In the genomic region with DNA sequence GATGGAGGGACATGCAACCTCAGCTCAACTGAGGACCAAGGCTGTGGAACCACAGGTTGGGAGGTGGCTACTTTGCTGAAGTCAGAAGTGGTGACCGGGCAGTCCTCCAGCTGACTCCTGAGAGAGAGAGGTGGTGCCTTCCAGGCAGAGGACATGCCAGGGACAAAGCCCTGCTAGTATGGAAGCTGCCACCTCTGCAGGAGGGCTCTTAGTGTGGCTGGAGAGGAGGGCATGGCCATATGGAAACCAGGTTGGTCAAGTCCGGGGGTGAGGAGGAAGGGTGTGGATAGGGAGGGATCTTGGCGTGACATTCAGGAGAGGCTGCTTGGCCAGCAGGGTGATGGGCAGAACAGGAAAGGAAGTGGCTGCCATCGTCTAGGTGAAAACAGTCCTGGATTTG, we compare ENCODE assay signal across 17 cellular contexts. TPM values are rescaled to one million over a fixed set of nuclear protein-coding genes. Genes with fewer than 3 reads are reported as not detected.
DNase-seq lines count a peak whose midpoint lies in the region; ATAC-seq, FAIRE-seq and TF ChIP-seq lines count a peak whose summit lies in the region.
"Had no signal": no experiment of that assay in that cellular context is flagged by ENCODE, and none has a peak within 500 bp of the region (broad histone marks: within the 10 kb centered on the region; RNA-seq: fewer than 3 reads in every experiment).

No MANE protein-coding gene starts in this region.

- TF ChIP-seq RAD21 in K562 (CRISPR knock-in tag; conservative IDR thresholded peaks at IDR 0.05 in 1 of 2, IDR thresholded peaks at IDR 0.05 in 1 of 2), result no peak

- H3K9me2 ChIP-seq in GM23248 (ENCODE audit: insufficient read depth), result no peaks in the 10 kb centered on the region

- no TSS peak for BruUV-seq in K562 (replicated peaks; lab: Mats Ljungman, UMichigan)

- H3K9me1 ChIP-seq in K562 (ENCODE audit: control insufficient read depth, insufficient read depth, low read length), result no peaks in the 10 kb centered on the region

- H3K4me3 Mint-ChIP-seq in stimulated activated memory B cell treated with anti-CD40 and anti-IgM and Interleukin-4, amounts not matched to agents 10 μg/mL and 1 μg/mL and 100 μg/mL, for 72 hours, result no peak overlapping the region
- H3K4me3 Mint-ChIP-seq: activated naive CD8-positive, alpha-beta T cell treated with anti-CD3 and anti-CD28 coated beads, Interleukin-2, amount 50 U/mL, for 24 hours; mesothelial cell of epicardium; natural killer cell; stimulated activated naive CD8-positive, alpha-beta T cell treated with anti-CD3 and anti-CD28 coated beads, Interleukin-15, Interleukin-2, amounts not matched to agents 100 ng/mL and 50 ng/mL, for 24 hours had no signal

- CTCF ChIA-PET in K562 (lab: Yijun Ruan, JAX; ENCODE audit: low intra/inter-chr PET ratio), result interaction anchor here (0.6 to 2.2 kb wide), 7 partner anchors 144 to 1194 kb away, joined by 3 to 31 read pairs (median 5); no protein-coding TSS in a partner anchor

- H3K27me3 Mint-ChIP-seq in stimulated activated memory B cell treated with anti-CD40 and anti-IgM and Interleukin-4, amounts not matched to agents 10 μg/mL and 1 μg/mL and 100 μg/mL, for 72 hours, result no peaks in the 10 kb centered on the region
- H3K27me3 Mint-ChIP-seq: activated naive CD8-positive, alpha-beta T cell treated with anti-CD3 and anti-CD28 coated beads, Interleukin-2, amount 50 U/mL, for 24 hours; stimulated activated naive CD8-positive, alpha-beta T cell treated with anti-CD3 and anti-CD28 coated beads, Interleukin-15, Interleukin-2, amounts not matched to agents 100 ng/mL and 50 ng/mL, for 24 hours had no signal

- H2AFZ ChIP-seq in K562 (ENCODE audit: low read depth, low read length) (no peak overlapping the region), GM23248 (no peak overlapping the region)

- TF ChIP-seq POLR2A in H54 (IDR thresholded peaks at IDR 0.05; ENCODE audit: low read depth, low read length) (no peak), K562 (conservative IDR thresholded peaks at IDR 0.05) (no peak)

- H3K27me3 ChIP-seq in K562 (ENCODE audit: control insufficient read depth in 2 of 2, insufficient read depth in 2 of 2, low read length in 2 of 2) (no peaks in the 10 kb centered on the region), GM23248 (replicated peaks; ENCODE audit: insufficient read depth) (no peaks in the 10 kb centered on the region)
- H3K27me3 ChIP-seq: brain microvascular endothelial cell, gastrocnemius medialis had no signal

- H3K27ac ChIP-seq in K562 (ENCODE audit: extremely low read depth, low read depth, low read length), result no peak overlapping the region
- H3K27ac ChIP-seq in GM23248, result no peak overlapping the region
- H3K27ac ChIP-seq: brain microvascular endothelial cell had no signal

- H4K20me1 ChIP-seq in K562 (replicated peaks; ENCODE audit: control insufficient read depth, insufficient read depth, low read length) (peaks cover 2% of the 10 kb centered on the region; the same call in 1 of the 2 replicates), GM23248 (ENCODE audit: insufficient read depth) (no peaks in the 10 kb centered on the region)

- no peak for TF ChIP-seq EP300 in K562 (IDR thresholded peaks at IDR 0.05; ENCODE audit: low read length)

- POLR2A ChIA-PET in K562 (lab: Yijun Ruan, JAX), result interaction anchor here (0.5 to 1.4 kb wide), 7 partner anchors 9 to 693 kb away, joined by 3 to 4 read pairs (median 3); no protein-coding TSS in a partner anchor

- H3K9me3 ChIP-seq in K562 (replicated peaks; ENCODE audit: control insufficient read depth, insufficient read depth, low read depth, low read length) (no peaks in the 10 kb centered on the region), GM23248 (ENCODE audit: low read depth) (no peaks in the 10 kb centered on the region)
- H3K9me3 ChIP-seq: gastrocnemius medialis had no signal

- no peak for TF ChIP-seq CTCF in K562 (IDR thresholded peaks at IDR 0.05 in 2 of 3, conservative IDR thresholded peaks at IDR 0.05 in 1 of 3; ENCODE audit: insufficient read depth in 2 of 3, low read depth in 1 of 3, low read length in 3 of 3)

- FAIRE-seq in H54 (lab: Jason Lieb, UNC) (no peak), K562 (lab: Jason Lieb, UNC) (no peak)

- no peaks in the 10 kb centered on the region for H3F3A ChIP-seq in GM23248 (ENCODE audit: insufficient read depth)

- H3K36me3 Mint-ChIP-seq in stimulated activated memory B cell treated with anti-CD40 and anti-IgM and Interleukin-4, amounts not matched to agents 10 μg/mL and 1 μg/mL and 100 μg/mL, for 72 hours, result peaks cover 9% of the 10 kb centered on the region
- H3K36me3 Mint-ChIP-seq: natural killer cell had no signal

- in situ Hi-C loops in K562 (cut with MboI) (loop anchor here (10.0 kb wide), 1 partner anchor 372 kb away; no protein-coding TSS in a partner anchor), GM23248 (cut with MboI) (loop anchor here (10.0 kb wide), 1 partner anchor 132 kb away; a partner anchor contains a TSS)

- H3K4me2 ChIP-seq in K562 (ENCODE audit: insufficient read depth, low read length) (no peak overlapping the region), GM23248 (ENCODE audit: unreplicated experiment) (no peak overlapping the region)

- H3K9ac ChIP-seq in K562 (ENCODE audit: insufficient read depth in 1 of 2, low read depth in 2 of 2, low read length in 2 of 2) (no peak overlapping the region), GM23248 (no peak overlapping the region)

- H3K79me2 ChIP-seq in K562 (ENCODE audit: control insufficient read depth, insufficient read depth, low read length) (no peaks in the 10 kb centered on the region), GM23248 (ENCODE audit: insufficient read depth) (no peaks in the 10 kb centered on the region)

- no peak for ATAC-seq in K562
- ATAC-seq in left lobe of liver, result peak; percentile 19
- ATAC-seq in stimulated activated memory B cell treated with anti-CD40 and anti-IgM and Interleukin-4, amounts not matched to agents 10 μg/mL and 1 μg/mL and 100 μg/mL, for 72 hours, result no peak
- ATAC-seq: activated naive CD8-positive, alpha-beta T cell treated with anti-CD3 and anti-CD28 coated beads, Interleukin-2, amount 50 U/mL, for 24 hours had no signal

- H3K4me3 ChIP-seq in K562, result no peak overlapping the region
- H3K4me3 ChIP-seq in GM23248, result no peak overlapping the region
- H3K4me3 ChIP-seq: gastrocnemius medialis had no signal

- intact Hi-C loops in K562 (cut with micrococcal nuclease), result loop anchor here (2.0 to 5.0 kb wide), 3 partner anchors 135 to 370 kb away; a partner anchor contains a TSS

- 10% methylated on average over 4 of the region's 4 CpGs for WGBS in K562 (ENCODE audit: insufficient coverage, low coverage, missing lambda C conversion rate)
- 16 to 33% methylated on average over 3 to 4 of the region's 4 CpGs for WGBS in GM23248 (ENCODE audit: low coverage in 1 of 2, low lambda C conversion rate in 2 of 2, missing lambda C conversion rate in 2 of 2), 2 experiments

- peak overlapping the region; percentile 62 for H3K27ac Mint-ChIP-seq in stimulated activated memory B cell treated with anti-CD40 and anti-IgM and Interleukin-4, amounts not matched to agents 10 μg/mL and 1 μg/mL and 100 μg/mL, for 72 hours
- H3K27ac Mint-ChIP-seq: activated naive CD8-positive, alpha-beta T cell treated with anti-CD3 and anti-CD28 coated beads, Interleukin-2, amount 50 U/mL, for 24 hours; mesothelial cell of epicardium; natural killer cell; stimulated activated naive CD8-positive, alpha-beta T cell treated with anti-CD3 and anti-CD28 coated beads, Interleukin-15, Interleukin-2, amounts not matched to agents 100 ng/mL and 50 ng/mL, for 24 hours had no signal

- no peaks in the 10 kb centered on the region for H3K9me3 Mint-ChIP-seq in stimulated activated memory B cell treated with anti-CD40 and anti-IgM and Interleukin-4, amounts not matched to agents 10 μg/mL and 1 μg/mL and 100 μg/mL, for 72 hours
- H3K9me3 Mint-ChIP-seq: activated naive CD8-positive, alpha-beta T cell treated with anti-CD3 and anti-CD28 coated beads, Interleukin-2, amount 50 U/mL, for 24 hours; mesothelial cell of epicardium; natural killer cell; stimulated activated naive CD8-positive, alpha-beta T cell treated with anti-CD3 and anti-CD28 coated beads, Interleukin-15, Interleukin-2, amounts not matched to agents 100 ng/mL and 50 ng/mL, for 24 hours had no signal

- H3K36me3 ChIP-seq in K562 (ENCODE audit: control insufficient read depth, insufficient read depth, low read length), result no peaks in the 10 kb centered on the region
- H3K36me3 ChIP-seq in GM23248 (ENCODE audit: low read depth), result no peaks in the 10 kb centered on the region
- H3K36me3 ChIP-seq: gastrocnemius medialis had no signal

- H3K4me1 ChIP-seq in K562 (replicated peaks in 1 of 2; ENCODE audit: control insufficient read depth in 2 of 2, insufficient read depth in 2 of 2, low read length in 2 of 2) (peaks cover 5 to 17% of the 10 kb centered on the region in 2 experiments), GM23248 (ENCODE audit: insufficient read depth) (peaks cover 4% of the 10 kb centered on the region; the same call in 1 of the 2 replicates)

- peak; percentile 26 for DNase-seq in H54 (ENCODE audit: insufficient read length, low spot score)
- no peak for DNase-seq in K562 (ENCODE audit: extremely low read depth in 1 of 4, low spot score in 3 of 4)
- peak; percentile 76 for DNase-seq in left lobe of liver (ENCODE audit: low spot score)
- no peak for DNase-seq in EL
- no peak for DNase-seq in GM23248
- DNase-seq in SKM-1 (lab: John Stamatoyannopoulos, UW; ENCODE audit: unreplicated experiment), result no peak
- no peak for DNase-seq in NCI-H82 (lab: John Stamatoyannopoulos, UW)
- DNase-seq: DMS79, natural killer cell, NCI-H2107 had no signal

- peaks cover 58% of the 10 kb centered on the region for H3K4me1 Mint-ChIP-seq in stimulated activated memory B cell treated with anti-CD40 and anti-IgM and Interleukin-4, amounts not matched to agents 10 μg/mL and 1 μg/mL and 100 μg/mL, for 72 hours

RNA-seq across cellular contexts. Expression of a gene that starts 5.7 kb away (rescaled TPM):
- total RNA-seq in K562 (2011; cell fraction: chromatin; rRNA removed; ENCODE audit: low replicate concordance), result 0.25 and 0.76 TPM in 2 replicates
- 0.79 and 1.0 TPM in 2 replicates for total RNA-seq in K562 (2011; cell fraction: nucleolus; rRNA removed)
- total RNA-seq in K562 (2011; cell fraction: nucleoplasm; rRNA removed), result 0.29 and 1.3 TPM in 2 replicates
- total RNA-seq in K562 (2014; rRNA removed) (0.94 and 1.2 TPM in 2 replicates), K562 (2014; rRNA removed; fragmentation: Illumina TruSeq; extraction: Trizol) (not detected in 2 replicates), K562 (2015; rRNA removed; fragmentation: Illumina TruSeq; extraction: Trizol) (0.22 and 0.34 TPM in 2 replicates), K562 (2021) (0.33 and 2.2 TPM in 2 replicates), left lobe of liver (5.5 TPM)
- polyA plus RNA-seq in K562 (2011; rRNA removed) (0.15 and 0.37 TPM in 2 replicates), K562 (2014; fragmentation: Illumina TruSeq; extraction: Trizol) (0.13 and 0.26 TPM in 2 replicates), K562 (2014; fragmentation: Nextera tagmentation; extraction: Ambion mirVana) (not detected), K562 (2014; rRNA removed) (0.74 and 0.76 TPM in 2 replicates), GM23248 (2016; fragmentation: Nextera tagmentation; extraction: Ambion mirVana) (2.8 and 3.4 TPM in 2 replicates)
- polyA plus RNA-seq in K562 (2011; cell fraction: cytosol; rRNA removed), result 0.43 and 0.48 TPM in 2 replicates
- 1.4 and 2.2 TPM in 2 replicates for polyA plus RNA-seq in K562 (2011; cell fraction: nucleus; rRNA removed)
- polyA plus RNA-seq in K562 (2012), result 0.56 and 1.4 TPM in 2 replicates
- polyA minus RNA-seq in K562 (2011; rRNA and poly(A)+ RNA removed), result not detected in 2 replicates
- polyA minus RNA-seq in K562 (2011; cell fraction: cytosol; rRNA and poly(A)+ RNA removed), result not detected in 2 replicates
- 0.54 and 0.56 TPM in 2 replicates for polyA minus RNA-seq in K562 (2011; cell fraction: nucleus; rRNA and poly(A)+ RNA removed)
- total RNA-seq in GM23248 (2014; rRNA removed; shearing (Covaris generic)), result 2.1 and 6.6 TPM in 2 replicates

RNA-seq across cellular contexts. Expression of a gene that starts 5.8 kb away (rescaled TPM):
- total RNA-seq in K562 (2011; cell fraction: chromatin; rRNA removed; ENCODE audit: low replicate concordance), result 9.2 and 22.5 TPM in 2 replicates
- 20.0 and 29.5 TPM in 2 replicates for total RNA-seq in K562 (2011; cell fraction: nucleolus; rRNA removed)
- total RNA-seq in K562 (2011; cell fraction: nucleoplasm; rRNA removed), result 11.5 and 14.6 TPM in 2 replicates
- total RNA-seq in K562 (2014; rRNA removed) (26.4 and 26.9 TPM in 2 replicates), K562 (2014; rRNA removed; fragmentation: Illumina TruSeq; extraction: Trizol) (5.2 and 6.9 TPM in 2 replicates), K562 (2015; rRNA removed; fragmentation: Illumina TruSeq; extraction: Trizol) (10.0 and 10.4 TPM in 2 replicates), K562 (2021) (21.2 and 21.4 TPM in 2 replicates), left lobe of liver (10.6 TPM)
- polyA plus RNA-seq in K562 (2011; rRNA removed) (8.3 and 10.0 TPM in 2 replicates), K562 (2014; fragmentation: Illumina TruSeq; extraction: Trizol) (4.4 and 11.6 TPM in 2 replicates), K562 (2014; fragmentation: Nextera tagmentation; extraction: Ambion mirVana) (1 to 10 TPM; 1.1 to 1.6 TPM), K562 (2014; rRNA removed) (25.2 and 27.2 TPM in 2 replicates), GM23248 (2016; fragmentation: Nextera tagmentation; extraction: Ambion mirVana) (6.7 and 8.3 TPM in 2 replicates)
- polyA plus RNA-seq in K562 (2011; cell fraction: cytosol; rRNA removed), result 10.7 and 27.8 TPM in 2 replicates
- 31.0 and 66.3 TPM in 2 replicates for polyA plus RNA-seq in K562 (2011; cell fraction: nucleus; rRNA removed)
- polyA plus RNA-seq in K562 (2012), result 15.3 and 19.8 TPM in 2 replicates
- 2.5 and 3.0 TPM in 2 replicates for polyA minus RNA-seq in K562 (2011; rRNA and poly(A)+ RNA removed)
- 5.2 and 8.1 TPM in 2 replicates for polyA minus RNA-seq in K562 (2011; cell fraction: cytosol; rRNA and poly(A)+ RNA removed)
- 6.9 and 8.1 TPM in 2 replicates for polyA minus RNA-seq in K562 (2011; cell fraction: nucleus; rRNA and poly(A)+ RNA removed)
- 11.2 and 15.0 TPM in 2 replicates for total RNA-seq in GM23248 (2014; rRNA removed; shearing (Covaris generic))

RNA-seq across cellular contexts. Expression of a gene that starts 11.5 kb away (rescaled TPM):
- 0.33 and 0.72 TPM in 2 replicates for total RNA-seq in K562 (2011; cell fraction: chromatin; rRNA removed; ENCODE audit: low replicate concordance)
- 0.50 and 1.1 TPM in 2 replicates for total RNA-seq in K562 (2011; cell fraction: nucleolus; rRNA removed)
- total RNA-seq in K562 (2011; cell fraction: nucleoplasm; rRNA removed), result 0.44 and 0.46 TPM in 2 replicates
- 1.00 and 1.8 TPM in 2 replicates for total RNA-seq in K562 (2014; rRNA removed)
- total RNA-seq in K562 (2014; rRNA removed; fragmentation: Illumina TruSeq; extraction: Trizol), result 0.26 and 0.44 TPM in 2 replicates
- total RNA-seq in K562 (2015; rRNA removed; fragmentation: Illumina TruSeq; extraction: Trizol), result 0.14 and 0.68 TPM in 2 replicates
- total RNA-seq in K562 (2021), result 0.85 and 2.0 TPM in 2 replicates
- 0.42 and 0.52 TPM in 2 replicates for polyA plus RNA-seq in K562 (2011; rRNA removed)
- 1.4 and 3.0 TPM in 2 replicates for polyA plus RNA-seq in K562 (2011; cell fraction: cytosol; rRNA removed)
- polyA plus RNA-seq in K562 (2011; cell fraction: nucleus; rRNA removed), result 0.72 and 1.5 TPM in 2 replicates
- polyA plus RNA-seq in K562 (2012), result 0.83 and 1.0 TPM in 2 replicates
- 0.28 and 0.75 TPM in 2 replicates for polyA plus RNA-seq in K562 (2014; fragmentation: Illumina TruSeq; extraction: Trizol)
- polyA plus RNA-seq in K562 (2014; fragmentation: Nextera tagmentation; extraction: Ambion mirVana), result under 1 TPM; 0.04 to 0.13 TPM
- 0.46 and 0.81 TPM in 2 replicates for polyA plus RNA-seq in K562 (2014; rRNA removed)
- polyA minus RNA-seq in K562 (2011; rRNA and poly(A)+ RNA removed), result not detected in 2 replicates
- not detected in 2 replicates for polyA minus RNA-seq in K562 (2011; cell fraction: cytosol; rRNA and poly(A)+ RNA removed)
- polyA minus RNA-seq in K562 (2011; cell fraction: nucleus; rRNA and poly(A)+ RNA removed), result 0.27 and 1.00 TPM in 2 replicates
- 3.4 TPM for total RNA-seq in left lobe of liver
- total RNA-seq in GM23248 (2014; rRNA removed; shearing (Covaris generic)), result 0.97 TPM in 1 of 2 replicates, not detected in the other
- polyA plus RNA-seq in GM23248 (2016; fragmentation: Nextera tagmentation; extraction: Ambion mirVana), result 0.58 and 0.70 TPM in 2 replicates

RNA-seq across cellular contexts. Expression of a gene that starts 12.2 kb away (rescaled TPM):
- 27.7 and 92.8 TPM in 2 replicates for total RNA-seq in K562 (2011; cell fraction: chromatin; rRNA removed; ENCODE audit: low replicate concordance)
- total RNA-seq in K562 (2011; cell fraction: nucleolus; rRNA removed), result 78.5 and 91.1 TPM in 2 replicates
- 47.1 and 51.1 TPM in 2 replicates for total RNA-seq in K562 (2011; cell fraction: nucleoplasm; rRNA removed)
- total RNA-seq in K562 (2014; rRNA removed), result 34.9 and 46.5 TPM in 2 replicates
- 6.1 and 9.0 TPM in 2 replicates for total RNA-seq in K562 (2014; rRNA removed; fragmentation: Illumina TruSeq; extraction: Trizol)
- total RNA-seq in K562 (2015; rRNA removed; fragmentation: Illumina TruSeq; extraction: Trizol), result 18.5 and 19.7 TPM in 2 replicates
- 44.9 and 47.4 TPM in 2 replicates for total RNA-seq in K562 (2021)
- polyA plus RNA-seq in K562 (2011; rRNA removed), result 19.2 and 33.4 TPM in 2 replicates
- polyA plus RNA-seq in K562 (2011; cell fraction: cytosol; rRNA removed), result 30.9 and 49.1 TPM in 2 replicates
- 129 and 135 TPM in 2 replicates for polyA plus RNA-seq in K562 (2011; cell fraction: nucleus; rRNA removed)
- polyA plus RNA-seq in K562 (2012), result 39.1 and 47.2 TPM in 2 replicates
- polyA plus RNA-seq in K562 (2014; fragmentation: Illumina TruSeq; extraction: Trizol), result 25.8 and 34.6 TPM in 2 replicates
- 1 to 10 TPM; 4.2 to 4.5 TPM for polyA plus RNA-seq in K562 (2014; fragmentation: Nextera tagmentation; extraction: Ambion mirVana)
- 36.5 and 40.0 TPM in 2 replicates for polyA plus RNA-seq in K562 (2014; rRNA removed)
- 7.4 and 10.3 TPM in 2 replicates for polyA minus RNA-seq in K562 (2011; rRNA and poly(A)+ RNA removed)
- polyA minus RNA-seq in K562 (2011; cell fraction: cytosol; rRNA and poly(A)+ RNA removed), result 21.4 and 34.7 TPM in 2 replicates
- 34.5 and 45.7 TPM in 2 replicates for polyA minus RNA-seq in K562 (2011; cell fraction: nucleus; rRNA and poly(A)+ RNA removed)
- 5.0 TPM for total RNA-seq in left lobe of liver
- 25.8 and 33.4 TPM in 2 replicates for total RNA-seq in GM23248 (2014; rRNA removed; shearing (Covaris generic))
- polyA plus RNA-seq in GM23248 (2016; fragmentation: Nextera tagmentation; extraction: Ambion mirVana), result 24.0 and 25.2 TPM in 2 replicates

RNA-seq across cellular contexts. Expression of a gene that starts 27.4 kb away (rescaled TPM):
- total RNA-seq in K562 (2011; cell fraction: chromatin; rRNA removed; ENCODE audit: low replicate concordance), result 5.5 and 22.6 TPM in 2 replicates
- 12.2 and 15.7 TPM in 2 replicates for total RNA-seq in K562 (2011; cell fraction: nucleolus; rRNA removed)
- 5.3 and 7.8 TPM in 2 replicates for total RNA-seq in K562 (2011; cell fraction: nucleoplasm; rRNA removed)
- total RNA-seq in K562 (2014; rRNA removed), result 0.20 and 1.0 TPM in 2 replicates
- 0.19 TPM in 1 of 2 replicates, not detected in the other for total RNA-seq in K562 (2014; rRNA removed; fragmentation: Illumina TruSeq; extraction: Trizol)
- total RNA-seq in K562 (2015; rRNA removed; fragmentation: Illumina TruSeq; extraction: Trizol), result 0.38 and 0.43 TPM in 2 replicates
- 2.1 and 2.9 TPM in 2 replicates for total RNA-seq in K562 (2021)
- polyA plus RNA-seq in K562 (2011; rRNA removed), result 0.79 and 0.99 TPM in 2 replicates
- 0.56 and 1.4 TPM in 2 replicates for polyA plus RNA-seq in K562 (2011; cell fraction: cytosol; rRNA removed)
- polyA plus RNA-seq in K562 (2011; cell fraction: nucleus; rRNA removed), result 6.4 and 17.4 TPM in 2 replicates
- 0.91 and 4.2 TPM in 2 replicates for polyA plus RNA-seq in K562 (2012)
- polyA plus RNA-seq in K562 (2014; fragmentation: Illumina TruSeq; extraction: Trizol), result 0.39 and 0.57 TPM in 2 replicates
- polyA plus RNA-seq in K562 (2014; fragmentation: Nextera tagmentation; extraction: Ambion mirVana), result not detected
- 0.95 and 1.0 TPM in 2 replicates for polyA plus RNA-seq in K562 (2014; rRNA removed)
- 0.60 and 1.3 TPM in 2 replicates for polyA minus RNA-seq in K562 (2011; rRNA and poly(A)+ RNA removed)
- 1.4 and 2.6 TPM in 2 replicates for polyA minus RNA-seq in K562 (2011; cell fraction: cytosol; rRNA and poly(A)+ RNA removed)
- polyA minus RNA-seq in K562 (2011; cell fraction: nucleus; rRNA and poly(A)+ RNA removed), result 1.8 and 5.1 TPM in 2 replicates
- total RNA-seq in left lobe of liver, result 1.1 TPM
- total RNA-seq in GM23248 (2014; rRNA removed; shearing (Covaris generic)), result under 0.01 TPM in 1 of 2 replicates, not detected in the other
- 1.1 and 1.4 TPM in 2 replicates for polyA plus RNA-seq in GM23248 (2016; fragmentation: Nextera tagmentation; extraction: Ambion mirVana)
- polyA plus RNA-seq: keratinocyte had no signal

Comparison
In these comparisons a context has a peak if more than half of its experiments do, and no peak if none do; other contexts are left out.
1. DNase-seq: peak in H54 (single experiment) and left lobe of liver (single experiment); none in K562 (0 of 4), EL (single experiment), GM23248 (single experiment), SKM-1 (single experiment) and NCI-H82 (single experiment).